In genomic region chr2:223611061-223611460, GRCh38 we compare ENCODE assay signal across 28 cellular contexts. TPM values are rescaled to one million over a fixed set of nuclear protein-coding genes. Genes with fewer than 3 reads are reported as not detected.
A peak's percentile ranks its signal among the peaks of the same experiment; 100 is the strongest.
DNase-seq lines count a peak whose midpoint lies in the region; ATAC-seq, FAIRE-seq and TF ChIP-seq lines count a peak whose summit lies in the region.
"Had no signal": no experiment of that assay in that cellular context is flagged by ENCODE, and none has a peak within 500 bp of the region (broad histone marks: within the 10 kb centered on the region; RNA-seq: fewer than 3 reads in every experiment).

No MANE protein-coding gene starts in this region.

- H3K9me3 ChIP-seq in IMR-90 (ENCODE audit: control insufficient read depth, insufficient read depth, low read length) = no peaks in the 10 kb centered on the region
- no peaks in the 10 kb centered on the region for H3K9me3 ChIP-seq in H1 (ENCODE audit: insufficient read depth in 2 of 2, low read depth in 1 of 2, low read length in 1 of 2)
- H3K9me3 ChIP-seq: BE2C had no signal

- H3K4me2 ChIP-seq in IMR-90 (ENCODE audit: low read depth, low read length) (no peak overlapping the region), H1 (ENCODE audit: insufficient read depth in 1 of 2, low read depth in 2 of 2, low read length in 2 of 2) (no peak overlapping the region)
- H3K4me2 ChIP-seq: BLaER1 had no signal

- H3K27me3 ChIP-seq in IMR-90 (ENCODE audit: control insufficient read depth, insufficient read depth, low read length) = no peaks in the 10 kb centered on the region
- H3K27me3 ChIP-seq in H1 (replicated peaks in 1 of 4; ENCODE audit: control insufficient read depth in 3 of 4, extremely low read depth in 1 of 4, insufficient read depth in 3 of 4, low read length in 3 of 4) = peaks cover 27 to 39% (median 39%) of the 10 kb centered on the region in 4 experiments
- peaks cover 0 to 4% (median 0%) of the 10 kb centered on the region in 45 donors for H3K27me3 ChIP-seq in dorsolateral prefrontal cortex
- H3K27me3 ChIP-seq: BE2C, BLaER1 had no signal

- peaks cover 74% of the 10 kb centered on the region for H3K27me3 Mint-ChIP-seq in WTC11 (ENCODE audit: low read depth)

- H4K5ac ChIP-seq in IMR-90 (ENCODE audit: low read depth, low read length) (no peak overlapping the region), H1 (ENCODE audit: insufficient read length, low read depth, low read length) (no peak overlapping the region)

- in situ Hi-C loops in IMR-90 (cut with MboI; ENCODE audit: low sequenced_read_pairs) = no loop called here

- no peak overlapping the region for H3K27ac Mint-ChIP-seq in WTC11
- H3K27ac Mint-ChIP-seq: CD4-positive, alpha-beta memory T cell; CD4-positive, CD25-positive, alpha-beta regulatory T cell had no signal

- H3K36me3 Mint-ChIP-seq in WTC11 = no peaks in the 10 kb centered on the region
- H3K36me3 Mint-ChIP-seq: CD14-positive monocyte; CD4-positive, alpha-beta memory T cell; CD4-positive, CD25-positive, alpha-beta regulatory T cell; CD8-positive, alpha-beta memory T cell had no signal

- H3K4ac ChIP-seq in IMR-90 (ENCODE audit: low read depth, low read length) (no peak overlapping the region), H1 (replicated peaks; ENCODE audit: insufficient read length, low read depth, low read length) (no peak overlapping the region)

- H3K9me3 Mint-ChIP-seq in WTC11 = no peaks in the 10 kb centered on the region

- H2BK5ac ChIP-seq in IMR-90 (ENCODE audit: low read depth, low read length, poor library complexity, severe bottlenecking) (no peak overlapping the region), H1 (ENCODE audit: low read depth, low read length) (no peak overlapping the region)

- no peak overlapping the region for H2BK12ac ChIP-seq in H1 (ENCODE audit: low read depth, low read length)

- no peaks in the 10 kb centered on the region for H3K79me2 ChIP-seq in H1 (ENCODE audit: control insufficient read depth in 1 of 2, insufficient read depth in 2 of 2, low read length in 2 of 2)

- CTCF ChIA-PET in IMR-90 (lab: Yijun Ruan, JAX) (no interaction called here), WTC11 (lab: Charles Lee) (interaction anchor here (1.3 kb wide), 1 partner anchor 9 kb away, joined by 10 read pairs; the partner anchor contains the start of gene SCG2), H1 (lab: Charles Lee; ENCODE audit: partially characterized antibody) (no interaction called here)

- WGBS in IMR-90 (ENCODE audit: extremely low coverage in 2 of 2, insufficient read length in 1 of 2), 2 experiments = no CpG with 5 or more reads among the region's 2 CpGs
- 92% methylated on average over 2 of the region's 2 CpGs; no CpG with 5 or more reads in 1 of the 2 experiments for WGBS in H1 (ENCODE audit: extremely low coverage in 1 of 2, insufficient coverage in 1 of 2, insufficient read length in 1 of 2, insufficient replicate concordance in 2 of 2, low coverage in 1 of 2, low lambda C conversion rate in 2 of 2, missing lambda C conversion rate in 1 of 2), 2 experiments

- H2BK20ac ChIP-seq in IMR-90 (ENCODE audit: low read depth, low read length) (no peak overlapping the region), H1 (ENCODE audit: low read length) (no peak overlapping the region)

- TF ChIP-seq RAD21 in IMR-90 (IDR thresholded peaks at IDR 0.05; ENCODE audit: low read length) = no peak
- TF ChIP-seq RAD21 in H1 (IDR thresholded peaks at IDR 0.05 in 1 of 2, conservative IDR thresholded peaks at IDR 0.05 in 1 of 2; ENCODE audit: low read depth in 2 of 2, low read length in 2 of 2) = no peak

- H3K14ac ChIP-seq in IMR-90 (replicated peaks; ENCODE audit: low read depth, low read length) (no peak overlapping the region), H1 (ENCODE audit: insufficient read length) (no peak overlapping the region)

- ATAC-seq in IMR-90 (ENCODE audit: low read depth) = no peak
- ATAC-seq in WTC11 = no peak
- no peak for ATAC-seq in GM18517 (IDR thresholded peaks at IDR 0.05; ENCODE audit: unreplicated experiment)
- ATAC-seq: GM12878 had no signal

- H3K4me1 Mint-ChIP-seq in WTC11 = peaks cover 14% of the 10 kb centered on the region
- H3K4me1 Mint-ChIP-seq: CD4-positive, alpha-beta memory T cell; CD4-positive, CD25-positive, alpha-beta regulatory T cell; CD8-positive, alpha-beta memory T cell had no signal

- intact Hi-C loops in IMR-90 (cut with micrococcal nuclease) (loop anchor here (5.0 to 10.0 kb wide), 2 partner anchors 186 to 556 kb away; partner anchors contain the start of gene KCNE4), dorsolateral prefrontal cortex (cut with DNase I) (loop anchor here in 1 of 2 donors (10.0 kb wide), 1 partner anchor 626 kb away; no protein-coding TSS in a partner anchor)

- H3K18ac ChIP-seq in IMR-90 (ENCODE audit: low read depth, low read length) (no peak overlapping the region), H1 (ENCODE audit: extremely low read depth, low read length) (no peak overlapping the region)

- dilution Hi-C loops in IMR-90 (cut with HindIII; ENCODE audit: low sequenced_read_pairs, unreplicated experiment) = no loop called here

- no peak for TF ChIP-seq EP300 in H1 (IDR thresholded peaks at IDR 0.05; ENCODE audit: borderline replicate concordance in 1 of 2, low read depth in 2 of 2, low read length in 2 of 2)

- H3K4me1 ChIP-seq in IMR-90 (ENCODE audit: control insufficient read depth, insufficient read depth, low read length) = peaks cover 3% of the 10 kb centered on the region; the same call in 1 of the 2 replicates
- H3K4me1 ChIP-seq in H1 (replicated peaks in 1 of 4; ENCODE audit: control insufficient read depth in 3 of 4, insufficient read depth in 4 of 4, low read length in 3 of 4) = peaks cover 0 to 10% (median 3%) of the 10 kb centered on the region in 4 experiments; a peak in 4 of 7 replicates
- H3K4me1 ChIP-seq: BLaER1 had no signal

- H2BK120ac ChIP-seq in IMR-90 (ENCODE audit: low read depth, low read length) (no peak overlapping the region), H1 (replicated peaks; ENCODE audit: low read depth, low read length) (no peak overlapping the region)

- H2BK15ac ChIP-seq in IMR-90 (ENCODE audit: low read depth, low read length) (no peak overlapping the region), H1 (ENCODE audit: low read length) (no peak overlapping the region)

- H2AK9ac ChIP-seq in IMR-90 (replicated peaks; ENCODE audit: low read depth, low read length, poor library complexity) = no peak overlapping the region

- H3K27ac ChIP-seq in IMR-90 (ENCODE audit: insufficient read depth, low read length) = no peak overlapping the region
- H3K27ac ChIP-seq in H1 (ENCODE audit: low read depth, low read length) = no peak overlapping the region
- no peak overlapping the region for H3K27ac ChIP-seq in dorsolateral prefrontal cortex
- H3K27ac ChIP-seq: BLaER1 had no signal

- H3K9ac ChIP-seq in IMR-90 (ENCODE audit: low read depth, low read length) (no peak overlapping the region), H1 (replicated peaks in 1 of 4; ENCODE audit: extremely low read depth in 1 of 4, low read depth in 3 of 4, low read length in 3 of 4) (no peak overlapping the region)
- H3K9ac ChIP-seq: BLaER1 had no signal

- no peaks in the 10 kb centered on the region; the same call in 1 of the 2 replicates for H3K9me1 ChIP-seq in IMR-90 (ENCODE audit: insufficient read depth, low read length)

- H3K4me3 ChIP-seq in IMR-90 (ENCODE audit: insufficient read depth, low read depth, low read length) (no peak overlapping the region), H1 (ENCODE audit: extremely low read depth in 1 of 4, insufficient read depth in 2 of 4, low read depth in 3 of 4, low read length in 4 of 4) (no peak overlapping the region), dorsolateral prefrontal cortex (no peak overlapping the region)
- H3K4me3 ChIP-seq: BLaER1, GM12878 had no signal

- no peak overlapping the region for H3K23ac ChIP-seq in IMR-90 (ENCODE audit: low read depth, low read length)
- no peak overlapping the region for H3K23ac ChIP-seq in H1 (ENCODE audit: insufficient read length)

- POLR2A ChIA-PET in IMR-90 (lab: Charles Lee; ENCODE audit: unreplicated experiment) = no interaction called here
- POLR2A ChIA-PET in WTC11 (lab: Charles Lee) = no interaction called here
- POLR2A ChIA-PET in H1 (lab: Charles Lee; ENCODE audit: partially characterized antibody) = no interaction called here

- no TSS peak for BruUV-seq in IMR-90 (replicated peaks; lab: Mats Ljungman, UMichigan)

- H2AFZ ChIP-seq in IMR-90 (replicated peaks; ENCODE audit: low read length, poor library complexity) (peak overlapping the region; percentile 18), H1 (ENCODE audit: low read length) (no peak overlapping the region)

- H3K23me2 ChIP-seq in H1 (ENCODE audit: low read depth, low read length) = no peaks in the 10 kb centered on the region; the same call in 1 of the 2 replicates

- no peaks in the 10 kb centered on the region for H3K36me3 ChIP-seq in IMR-90 (ENCODE audit: control insufficient read depth, insufficient read depth, low read length)
- H3K36me3 ChIP-seq in H1 (ENCODE audit: control insufficient read depth in 2 of 4, insufficient read depth in 4 of 4, low read length in 3 of 4) = no peaks in the 10 kb centered on the region
- H3K36me3 ChIP-seq: BE2C, BLaER1 had no signal

- no peak for TF ChIP-seq CTCF in IMR-90 (conservative IDR thresholded peaks at IDR 0.05; ENCODE audit: low read depth, low read length)
- no peak for TF ChIP-seq CTCF in WTC11 (IDR thresholded peaks at IDR 0.05)
- no peak for TF ChIP-seq CTCF in H1 (IDR thresholded peaks at IDR 0.05; ENCODE audit: control extremely low read depth in 1 of 3, insufficient read depth in 1 of 3, low read depth in 1 of 3, low read length in 3 of 3)
- TF ChIP-seq CTCF in dorsolateral prefrontal cortex (IDR thresholded peaks at IDR 0.05 in 54 of 56, conservative IDR thresholded peaks at IDR 0.05 in 2 of 56; ENCODE audit: low read depth in 1 of 56, partially characterized antibody in 56 of 56) = no peak

- H4K8ac ChIP-seq in IMR-90 (ENCODE audit: low read depth in 2 of 2, low read length in 2 of 2) = no peak overlapping the region
- H4K8ac ChIP-seq in H1 (ENCODE audit: extremely low read depth, insufficient read depth, low read length) = no peak overlapping the region

- H3K79me1 ChIP-seq in IMR-90 (ENCODE audit: low read depth in 1 of 2, low read length in 2 of 2) = no peaks in the 10 kb centered on the region
- H3K79me1 ChIP-seq in H1 (ENCODE audit: low read depth, low read length) = no peaks in the 10 kb centered on the region

- no peak for FAIRE-seq in H1 (lab: Jason Lieb, UNC)
- FAIRE-seq: A204.1, GM12878, GM12892, GM18507 had no signal

- H3K4me3 Mint-ChIP-seq in WTC11 = no peak overlapping the region
- H3K4me3 Mint-ChIP-seq: CD14-positive monocyte; CD4-positive, alpha-beta memory T cell; CD4-positive, CD25-positive, alpha-beta regulatory T cell; CD8-positive, alpha-beta memory T cell had no signal

- H4K91ac ChIP-seq in IMR-90 (ENCODE audit: insufficient read depth, low read depth, low read length) (no peak overlapping the region), H1 (replicated peaks; ENCODE audit: insufficient read length, low read length) (no peak overlapping the region)

- TF ChIP-seq POLR2A in IMR-90 (IDR thresholded peaks at IDR 0.05; ENCODE audit: low read depth, low read length) (no peak), H1 (IDR thresholded peaks at IDR 0.05; ENCODE audit: control extremely low read depth in 1 of 2, low read depth in 2 of 2, low read length in 2 of 2) (no peak)

- H3K56ac ChIP-seq in IMR-90 (ENCODE audit: extremely low read depth, insufficient read depth, low read length) (no peak overlapping the region), H1 (replicated peaks; ENCODE audit: insufficient read length, low read depth, low read length) (no peak overlapping the region)

- no peak overlapping the region for H2AK5ac ChIP-seq in IMR-90 (ENCODE audit: low read depth, low read length)
- no peak overlapping the region for H2AK5ac ChIP-seq in H1 (ENCODE audit: low read depth, low read length)

- DNase-seq in IMR-90 = no peak
- no peak for DNase-seq in WTC11 (ENCODE audit: low spot score)
- no peak for DNase-seq in H1 (ENCODE audit: low read depth in 1 of 2, low spot score in 2 of 2)
- DNase-seq in dorsolateral prefrontal cortex = no peak
- DNase-seq in activated CD4-positive, CD25-positive, alpha-beta regulatory T cell treated with anti-CD3 and anti-CD28 coated beads, Interleukin-2, amount 50 U/mL, for 72 hours = no peak
- no peak for DNase-seq in NK-92 (lab: John Stamatoyannopoulos, UW; ENCODE audit: unreplicated experiment)
- DNase-seq: 8988T; ACHN; BE2C; C1 segment of cervical spinal cord; CD4-positive, alpha-beta memory T cell; CD4-positive, CD25-positive, alpha-beta regulatory T cell; CD8-positive, alpha-beta memory T cell; COR-L47; DMS 273 treated with DMSO at 0.1 percent for 48 hours; DMS153; DMS53; DMS79; DND-41; EL; GDM1 had no signal

- H4K20me1 ChIP-seq in IMR-90 (ENCODE audit: insufficient read depth, low read length) (no peaks in the 10 kb centered on the region), H1 (replicated peaks in 1 of 2; ENCODE audit: control insufficient read depth in 1 of 2, insufficient read depth in 2 of 2, low read length in 2 of 2) (peaks cover 3 to 4% of the 10 kb centered on the region in 2 experiments)
- H4K20me1 ChIP-seq: BLaER1 had no signal

RNA-seq across cellular contexts. Expression of gene SCG2, which starts 8.9 kb away (rescaled TPM):
- total RNA-seq in IMR-90 (2012; rRNA removed) = 0.36 and 0.56 TPM in 2 replicates
- 0.26 and 0.46 TPM in 2 replicates for polyA plus RNA-seq in IMR-90 (2012; rRNA removed)
- 0.13 and 0.14 TPM in 2 replicates for polyA plus RNA-seq in IMR-90 (2012; cell fraction: cytosol; rRNA removed)
- polyA plus RNA-seq in IMR-90 (2012; cell fraction: nucleus; rRNA removed; ENCODE audit: low replicate concordance) = 0.08 and 1.2 TPM in 2 replicates
- total RNA-seq in WTC11 (2021) = 0.07 to 0.23 TPM (median 0.11 TPM) in 3 replicates
- 0.77 and 1.0 TPM in 2 replicates for total RNA-seq in H1 (2021; fragmentation: NEBNext Ultra II Directional; extraction: Animal tissue kit (Norgen Biotek cat#: 25700))
- 0.27 and 0.54 TPM in 2 replicates for polyA plus RNA-seq in H1 (2011; rRNA removed)
- polyA plus RNA-seq in H1 (2011; cell fraction: cytosol; rRNA removed) = 0.54 TPM
- 0.96 TPM for polyA plus RNA-seq in H1 (2011; cell fraction: nucleus; rRNA removed)
- polyA plus RNA-seq in H1 (2012, experiment 1 of 2) = 1.1 to 1.5 TPM (median 1.4 TPM) in 4 replicates
- polyA plus RNA-seq in H1 (2012, experiment 2 of 2) = 0.18 TPM
- polyA plus RNA-seq in H1 (2013, experiment 1 of 2) = 8.2 TPM
- 6.9 TPM for polyA plus RNA-seq in H1 (2013, experiment 2 of 2)
- 0.09 and 0.59 TPM in 2 replicates for polyA minus RNA-seq in H1 (2011; rRNA and poly(A)+ RNA removed)
- not detected for polyA minus RNA-seq in H1 (2011; cell fraction: cytosol; rRNA and poly(A)+ RNA removed)
- polyA minus RNA-seq in H1 (2011; cell fraction: nucleus; rRNA and poly(A)+ RNA removed) = 1.4 TPM
- total RNA-seq in dorsolateral prefrontal cortex = 100 to 1,000 TPM in 19 of 120 experiments, 10 to 100 TPM in 101; 13.3 to 137 (median 66.8) TPM
- total RNA-seq: CD4-positive, alpha-beta memory T cell; CD4-positive, CD25-positive, alpha-beta regulatory T cell; CD8-positive, alpha-beta memory T cell; GM12878 had no signal
- polyA plus RNA-seq: CD14-positive monocyte; CD4-positive, alpha-beta memory T cell; CD4-positive, CD25-positive, alpha-beta regulatory T cell; CD8-positive, alpha-beta memory T cell had no signal
